1 cellular context compared by ENCODE assay signal in the genomic region with DNA sequence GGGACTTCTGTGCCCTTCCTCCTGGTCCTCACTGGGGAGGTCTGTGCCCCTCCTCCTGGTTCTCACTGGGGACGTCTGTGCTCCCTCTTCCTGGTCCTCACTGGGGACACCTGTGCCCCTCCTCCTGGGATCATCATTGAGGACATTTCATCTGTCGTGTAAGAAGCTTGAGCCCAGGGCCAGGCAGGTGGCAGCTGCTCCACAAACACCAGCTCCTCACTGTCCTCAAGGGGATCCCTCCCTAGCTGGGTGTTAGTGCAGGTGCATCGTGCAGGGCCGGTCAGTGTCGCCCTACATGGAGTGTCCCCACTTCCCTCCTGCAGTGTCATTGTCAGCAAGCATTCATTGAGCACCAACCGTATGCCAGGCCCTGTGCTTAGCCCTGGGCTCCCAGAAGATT.
TF ChIP-seq lines count a peak whose summit lies in the region.

No MANE protein-coding gene starts in this region.

TF ChIP-seq in SK-N-SH, 30 proteins besides CTCF, POLR2A, EP300 and RAD21 (continued from another document):
- TF ChIP-seq, protein P1, sequence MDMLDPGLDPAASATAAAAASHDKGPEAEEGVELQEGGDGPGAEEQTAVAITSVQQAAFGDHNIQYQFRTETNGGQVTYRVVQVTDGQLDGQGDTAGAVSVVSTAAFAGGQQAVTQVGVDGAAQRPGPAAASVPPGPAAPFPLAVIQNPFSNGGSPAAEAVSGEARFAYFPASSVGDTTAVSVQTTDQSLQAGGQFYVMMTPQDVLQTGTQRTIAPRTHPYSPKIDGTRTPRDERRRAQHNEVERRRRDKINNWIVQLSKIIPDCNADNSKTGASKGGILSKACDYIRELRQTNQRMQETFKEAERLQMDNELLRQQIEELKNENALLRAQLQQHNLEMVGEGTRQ (IDR thresholded peaks at IDR 0.05; ENCODE audit: borderline replicate concordance, low read depth, low read length), result no peak
- TF ChIP-seq SIN3A (IDR thresholded peaks at IDR 0.05; ENCODE audit: borderline replicate concordance, low read depth, low read length) (no peak), JUND (IDR thresholded peaks at IDR 0.05) (no peak)
